ENCODE assay signal across 8 cellular contexts in the genomic region with DNA sequence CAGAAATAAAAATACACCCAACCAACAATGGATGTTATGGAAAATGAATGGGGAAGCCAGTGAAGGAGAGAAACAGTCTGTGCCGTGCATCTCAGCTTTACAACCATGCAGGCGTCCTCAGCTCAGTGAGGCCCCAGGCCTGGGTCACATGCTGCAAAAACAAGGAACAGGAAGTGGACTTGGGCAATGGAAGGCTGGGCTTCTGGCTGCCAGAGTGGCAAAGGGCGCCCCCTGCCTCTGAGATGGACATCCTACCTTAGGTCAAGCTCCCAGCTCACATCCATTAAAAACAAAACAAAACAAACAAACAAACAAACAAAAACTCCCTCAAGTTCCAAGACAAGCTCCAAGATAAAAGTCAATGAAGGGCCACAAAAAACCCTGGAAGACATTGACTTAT. TPM values are rescaled to one million over a fixed set of nuclear protein-coding genes. Genes with fewer than 3 reads are reported as not detected.
DNase-seq lines count a peak whose midpoint lies in the region; ATAC-seq and TF ChIP-seq lines count a peak whose summit lies in the region.

No MANE protein-coding gene starts in this region.

- no peaks in the 10 kb centered on the region for H3K36me3 ChIP-seq in Caco-2 (ENCODE audit: control insufficient read depth, insufficient read depth, low read length)

- H3K4me3 ChIP-seq in Caco-2 (ENCODE audit: low read depth, low read length), result no peak overlapping the region

- H3K36me3 Mint-ChIP-seq in Caco-2 (ENCODE audit: insufficient read depth, unreplicated experiment), result peaks cover 29% of the 10 kb centered on the region
- peaks cover 2% of the 10 kb centered on the region for H3K36me3 Mint-ChIP-seq in chondrocyte (ENCODE audit: low read depth)

- POLR2A ChIA-PET in Caco-2 (lab: Charles Lee), result interaction anchor here (0.6 kb wide), 1 partner anchor 131 kb away, joined by 4 read pairs; no protein-coding TSS in a partner anchor

- CTCF ChIA-PET in Caco-2 (lab: Charles Lee), result interaction anchor here (0.6 to 1.2 kb wide), 4 partner anchors 11 to 155 kb away, joined by 3 to 13 read pairs (median 4); no protein-coding TSS in a partner anchor

- intact Hi-C loops in Caco-2 (cut with micrococcal nuclease; ENCODE audit: unreplicated experiment), result loop anchor here (1.0 kb wide), 1 partner anchor 155 kb away; no protein-coding TSS in a partner anchor

- peak in 1 of 2 experiments; percentile 43 for TF ChIP-seq CTCF in Caco-2 (IDR thresholded peaks at IDR 0.05; ENCODE audit: insufficient read depth in 1 of 2, low read depth in 1 of 2, low read length in 1 of 2, severe bottlenecking in 1 of 2, unreplicated experiment in 1 of 2)
- peak; percentile 17 for TF ChIP-seq CTCF in GM20000 (IDR thresholded peaks at IDR 0.05; ENCODE audit: extremely low read depth, missing control alignments)
- TF ChIP-seq CTCF in chondrocyte (IDR thresholded peaks at IDR 0.05), result peak; percentile 61

- BruUV-seq in Caco-2 (replicated peaks; lab: Mats Ljungman, UMichigan), result no TSS peak

- H3K27me3 Mint-ChIP-seq in Caco-2 (ENCODE audit: insufficient read depth, unreplicated experiment), result no peaks in the 10 kb centered on the region
- H3K27me3 Mint-ChIP-seq in chondrocyte (ENCODE audit: low read depth), result no peaks in the 10 kb centered on the region

- no peak for ATAC-seq in HG03025 (IDR thresholded peaks at IDR 0.05; ENCODE audit: low FRiP score, unreplicated experiment)
- ATAC-seq in HG03565 (IDR thresholded peaks at IDR 0.05; ENCODE audit: unreplicated experiment), result no peak

- H3K27ac Mint-ChIP-seq in Caco-2 (ENCODE audit: unreplicated experiment) (no peak overlapping the region), chondrocyte (ENCODE audit: unreplicated experiment) (no peak overlapping the region)

- H3K4me3 Mint-ChIP-seq in Caco-2 (ENCODE audit: unreplicated experiment) (no peak overlapping the region), chondrocyte (ENCODE audit: unreplicated experiment) (no peak overlapping the region)

- H3K4me1 Mint-ChIP-seq in Caco-2 (ENCODE audit: low read depth, unreplicated experiment), result no peaks in the 10 kb centered on the region
- H3K4me1 Mint-ChIP-seq in chondrocyte (ENCODE audit: low read depth), result peaks cover 11% of the 10 kb centered on the region

- no peaks in the 10 kb centered on the region for H3K9me3 ChIP-seq in Caco-2

- H3K9me3 Mint-ChIP-seq in Caco-2 (ENCODE audit: unreplicated experiment) (no peaks in the 10 kb centered on the region), chondrocyte (ENCODE audit: low read depth) (no peaks in the 10 kb centered on the region)

- H3K27me3 ChIP-seq in Caco-2 (replicated peaks; ENCODE audit: control insufficient read depth, insufficient read depth, low read length), result no peaks in the 10 kb centered on the region

- no peaks in the 10 kb centered on the region for H3K4me1 ChIP-seq in Caco-2

- peak; percentile 55 to 64 for DNase-seq in Caco-2
- peak; percentile 42 for DNase-seq in GM20000 (ENCODE audit: low spot score)
- peak; percentile 52 for DNase-seq in NOMO-1 treated with DMSO at 0.1 percent for 48 hours (lab: John Stamatoyannopoulos, UW; ENCODE audit: unreplicated experiment)
- no peak for DNase-seq in chondrocyte (ENCODE audit: low spot score)
- DNase-seq in myocyte (ENCODE audit: low read depth), result peak; percentile 28
- no peak for DNase-seq in stimulated activated naive CD4-positive, alpha-beta T cell (lab: John Stamatoyannopoulos, UW)

RNA-seq across cellular contexts. Expression of a gene that starts 54.7 kb away (rescaled TPM):
- total RNA-seq in Caco-2 (2022) (2.3 and 2.6 TPM in 2 replicates), chondrocyte (1.6 to 2.9 TPM (median 1.8 TPM) in 3 replicates), myocyte (0.45 and 4.8 TPM in 2 replicates)
- 0.21 TPM for polyA plus RNA-seq in myocyte (2012)

Comparison
In these comparisons a context has a peak if more than half of its experiments do, and no peak if none do; other contexts are left out.
1. DNase-seq: peak in Caco-2 (2 of 2), GM20000 (single experiment), NOMO-1 treated with DMSO at 0.1 percent for 48 hours (single experiment) and myocyte (single experiment); none in chondrocyte (single experiment) and stimulated activated naive CD4-positive, alpha-beta T cell (0 of 6).